In the genomic region with DNA sequence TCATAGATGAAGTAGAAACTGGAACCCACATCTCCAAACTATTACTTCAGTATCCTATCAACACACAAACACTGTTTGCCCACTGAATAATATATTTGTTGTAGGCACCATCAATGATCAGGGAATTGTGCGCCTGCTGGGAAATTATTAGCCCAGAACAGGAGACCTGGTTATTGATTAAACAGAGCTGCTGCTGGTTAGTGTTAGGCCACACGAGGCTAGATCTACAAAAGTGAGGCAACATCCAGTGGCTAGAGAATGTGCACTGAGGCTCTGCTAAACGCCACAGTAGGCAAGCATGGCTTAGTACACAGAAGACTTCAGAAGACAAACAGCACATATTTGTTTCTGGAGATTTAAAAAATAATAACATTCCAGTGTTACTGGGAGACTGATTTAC, we compare ENCODE assay signal across 1 cellular context.
TF ChIP-seq lines count a peak whose summit lies in the region.

No MANE protein-coding gene starts in this region.

TF ChIP-seq in HepG2, 621 proteins besides CTCF, POLR2A, EP300 and RAD21 (continued from another document):
- TF ChIP-seq, protein P1, sequence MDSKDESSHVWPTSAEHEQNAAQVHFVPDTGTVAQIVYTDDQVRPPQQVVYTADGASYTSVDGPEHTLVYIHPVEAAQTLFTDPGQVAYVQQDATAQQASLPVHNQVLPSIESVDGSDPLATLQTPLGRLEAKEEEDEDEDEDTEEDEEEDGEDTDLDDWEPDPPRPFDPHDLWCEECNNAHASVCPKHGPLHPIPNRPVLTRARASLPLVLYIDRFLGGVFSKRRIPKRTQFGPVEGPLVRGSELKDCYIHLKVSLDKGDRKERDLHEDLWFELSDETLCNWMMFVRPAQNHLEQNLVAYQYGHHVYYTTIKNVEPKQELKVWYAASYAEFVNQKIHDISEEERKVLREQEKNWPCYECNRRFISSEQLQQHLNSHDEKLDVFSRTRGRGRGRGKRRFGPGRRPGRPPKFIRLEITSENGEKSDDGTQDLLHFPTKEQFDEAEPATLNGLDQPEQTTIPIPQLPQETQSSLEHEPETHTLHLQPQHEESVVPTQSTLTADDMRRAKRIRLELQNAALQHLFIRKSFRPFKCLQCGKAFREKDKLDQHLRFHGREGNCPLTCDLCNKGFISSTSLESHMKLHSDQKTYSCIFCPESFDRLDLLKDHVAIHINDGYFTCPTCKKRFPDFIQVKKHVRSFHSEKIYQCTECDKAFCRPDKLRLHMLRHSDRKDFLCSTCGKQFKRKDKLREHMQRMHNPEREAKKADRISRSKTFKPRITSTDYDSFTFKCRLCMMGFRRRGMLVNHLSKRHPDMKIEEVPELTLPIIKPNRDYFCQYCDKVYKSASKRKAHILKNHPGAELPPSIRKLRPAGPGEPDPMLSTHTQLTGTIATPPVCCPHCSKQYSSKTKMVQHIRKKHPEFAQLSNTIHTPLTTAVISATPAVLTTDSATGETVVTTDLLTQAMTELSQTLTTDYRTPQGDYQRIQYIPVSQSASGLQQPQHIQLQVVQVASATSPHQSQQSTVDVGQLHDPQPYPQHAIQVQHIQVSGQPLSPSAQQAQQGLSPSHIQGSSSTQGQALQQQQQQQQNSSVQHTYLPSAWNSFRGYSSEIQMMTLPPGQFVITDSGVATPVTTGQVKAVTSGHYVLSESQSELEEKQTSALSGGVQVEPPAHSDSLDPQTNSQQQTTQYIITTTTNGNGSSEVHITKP (CRISPR knock-in tag; IDR thresholded peaks at IDR 0.05; ENCODE audit: low read depth) = no peak
- TF ChIP-seq ZNF24 (IDR thresholded peaks at IDR 0.05) (no peak), NAIF1 (CRISPR knock-in tag; IDR thresholded peaks at IDR 0.05; ENCODE audit: borderline replicate concordance) (no peak), ZNF572 (CRISPR knock-in tag; IDR thresholded peaks at IDR 0.05) (no peak), EZH2 (conservative IDR thresholded peaks at IDR 0.05; ENCODE audit: low read depth, low read length) (no peak), TP53 (CRISPR knock-in tag; conservative IDR thresholded peaks at IDR 0.05) (no peak), KLF12 (CRISPR knock-in tag; IDR thresholded peaks at IDR 0.05; ENCODE audit: borderline replicate concordance) (no peak), AGO2 (optimal IDR thresholded peaks at IDR 0.05; ENCODE audit: low read depth, low read length) (no peak), CHD2 (IDR thresholded peaks at IDR 0.05; ENCODE audit: low read depth, low read length) (no peak), ATRX (CRISPR knock-in tag; IDR thresholded peaks at IDR 0.05; ENCODE audit: borderline replicate concordance) (no peak), CCAR2 (optimal IDR thresholded peaks at IDR 0.05; ENCODE audit: low read depth, low read length) (no peak), ZNF607 (CRISPR knock-in tag; IDR thresholded peaks at IDR 0.05; ENCODE audit: borderline replicate concordance) (no peak), ZNF143 (CRISPR knock-in tag; IDR thresholded peaks at IDR 0.05) (no peak), ZNF180 (CRISPR knock-in tag; IDR thresholded peaks at IDR 0.05; ENCODE audit: borderline replicate concordance, low read depth) (no peak), ZNF652 (CRISPR knock-in tag; IDR thresholded peaks at IDR 0.05; ENCODE audit: borderline replicate concordance, low read depth) (no peak), EED (CRISPR knock-in tag; IDR thresholded peaks at IDR 0.05) (no peak), PRPF4 (IDR thresholded peaks at IDR 0.05; ENCODE audit: low read depth, low read length, poor library complexity, severe bottlenecking) (no peak)
- TF ChIP-seq, protein P2, sequence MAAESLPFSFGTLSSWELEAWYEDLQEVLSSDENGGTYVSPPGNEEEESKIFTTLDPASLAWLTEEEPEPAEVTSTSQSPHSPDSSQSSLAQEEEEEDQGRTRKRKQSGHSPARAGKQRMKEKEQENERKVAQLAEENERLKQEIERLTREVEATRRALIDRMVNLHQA (CRISPR knock-in tag; IDR thresholded peaks at IDR 0.05) = no peak
- TF ChIP-seq, protein P3, sequence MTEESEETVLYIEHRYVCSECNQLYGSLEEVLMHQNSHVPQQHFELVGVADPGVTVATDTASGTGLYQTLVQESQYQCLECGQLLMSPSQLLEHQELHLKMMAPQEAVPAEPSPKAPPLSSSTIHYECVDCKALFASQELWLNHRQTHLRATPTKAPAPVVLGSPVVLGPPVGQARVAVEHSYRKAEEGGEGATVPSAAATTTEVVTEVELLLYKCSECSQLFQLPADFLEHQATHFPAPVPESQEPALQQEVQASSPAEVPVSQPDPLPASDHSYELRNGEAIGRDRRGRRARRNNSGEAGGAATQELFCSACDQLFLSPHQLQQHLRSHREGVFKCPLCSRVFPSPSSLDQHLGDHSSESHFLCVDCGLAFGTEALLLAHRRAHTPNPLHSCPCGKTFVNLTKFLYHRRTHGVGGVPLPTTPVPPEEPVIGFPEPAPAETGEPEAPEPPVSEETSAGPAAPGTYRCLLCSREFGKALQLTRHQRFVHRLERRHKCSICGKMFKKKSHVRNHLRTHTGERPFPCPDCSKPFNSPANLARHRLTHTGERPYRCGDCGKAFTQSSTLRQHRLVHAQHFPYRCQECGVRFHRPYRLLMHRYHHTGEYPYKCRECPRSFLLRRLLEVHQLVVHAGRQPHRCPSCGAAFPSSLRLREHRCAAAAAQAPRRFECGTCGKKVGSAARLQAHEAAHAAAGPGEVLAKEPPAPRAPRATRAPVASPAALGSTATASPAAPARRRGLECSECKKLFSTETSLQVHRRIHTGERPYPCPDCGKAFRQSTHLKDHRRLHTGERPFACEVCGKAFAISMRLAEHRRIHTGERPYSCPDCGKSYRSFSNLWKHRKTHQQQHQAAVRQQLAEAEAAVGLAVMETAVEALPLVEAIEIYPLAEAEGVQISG (CRISPR knock-in tag; IDR thresholded peaks at IDR 0.05) = no peak
- TF ChIP-seq, protein P4, sequence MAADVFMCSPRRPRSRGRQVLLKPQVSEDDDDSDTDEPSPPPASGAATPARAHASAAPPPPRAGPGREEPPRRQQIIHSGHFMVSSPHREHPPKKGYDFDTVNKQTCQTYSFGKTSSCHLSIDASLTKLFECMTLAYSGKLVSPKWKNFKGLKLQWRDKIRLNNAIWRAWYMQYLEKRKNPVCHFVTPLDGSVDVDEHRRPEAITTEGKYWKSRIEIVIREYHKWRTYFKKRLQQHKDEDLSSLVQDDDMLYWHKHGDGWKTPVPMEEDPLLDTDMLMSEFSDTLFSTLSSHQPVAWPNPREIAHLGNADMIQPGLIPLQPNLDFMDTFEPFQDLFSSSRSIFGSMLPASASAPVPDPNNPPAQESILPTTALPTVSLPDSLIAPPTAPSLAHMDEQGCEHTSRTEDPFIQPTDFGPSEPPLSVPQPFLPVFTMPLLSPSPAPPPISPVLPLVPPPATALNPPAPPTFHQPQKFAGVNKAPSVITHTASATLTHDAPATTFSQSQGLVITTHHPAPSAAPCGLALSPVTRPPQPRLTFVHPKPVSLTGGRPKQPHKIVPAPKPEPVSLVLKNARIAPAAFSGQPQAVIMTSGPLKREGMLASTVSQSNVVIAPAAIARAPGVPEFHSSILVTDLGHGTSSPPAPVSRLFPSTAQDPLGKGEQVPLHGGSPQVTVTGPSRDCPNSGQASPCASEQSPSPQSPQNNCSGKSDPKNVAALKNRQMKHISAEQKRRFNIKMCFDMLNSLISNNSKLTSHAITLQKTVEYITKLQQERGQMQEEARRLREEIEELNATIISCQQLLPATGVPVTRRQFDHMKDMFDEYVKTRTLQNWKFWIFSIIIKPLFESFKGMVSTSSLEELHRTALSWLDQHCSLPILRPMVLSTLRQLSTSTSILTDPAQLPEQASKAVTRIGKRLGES (CRISPR knock-in tag; IDR thresholded peaks at IDR 0.05; ENCODE audit: borderline replicate concordance) = no peak
- TF ChIP-seq, protein P5, sequence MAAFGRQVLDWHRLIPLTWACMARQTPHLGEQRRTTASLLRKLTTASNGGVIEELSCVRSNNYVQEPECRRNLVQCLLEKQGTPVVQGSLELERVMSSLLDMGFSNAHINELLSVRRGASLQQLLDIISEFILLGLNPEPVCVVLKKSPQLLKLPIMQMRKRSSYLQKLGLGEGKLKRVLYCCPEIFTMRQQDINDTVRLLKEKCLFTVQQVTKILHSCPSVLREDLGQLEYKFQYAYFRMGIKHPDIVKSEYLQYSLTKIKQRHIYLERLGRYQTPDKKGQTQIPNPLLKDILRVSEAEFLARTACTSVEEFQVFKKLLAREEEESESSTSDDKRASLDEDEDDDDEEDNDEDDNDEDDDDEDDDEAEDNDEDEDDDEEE (CRISPR knock-in tag; IDR thresholded peaks at IDR 0.05) = no peak
- TF ChIP-seq, protein P6, sequence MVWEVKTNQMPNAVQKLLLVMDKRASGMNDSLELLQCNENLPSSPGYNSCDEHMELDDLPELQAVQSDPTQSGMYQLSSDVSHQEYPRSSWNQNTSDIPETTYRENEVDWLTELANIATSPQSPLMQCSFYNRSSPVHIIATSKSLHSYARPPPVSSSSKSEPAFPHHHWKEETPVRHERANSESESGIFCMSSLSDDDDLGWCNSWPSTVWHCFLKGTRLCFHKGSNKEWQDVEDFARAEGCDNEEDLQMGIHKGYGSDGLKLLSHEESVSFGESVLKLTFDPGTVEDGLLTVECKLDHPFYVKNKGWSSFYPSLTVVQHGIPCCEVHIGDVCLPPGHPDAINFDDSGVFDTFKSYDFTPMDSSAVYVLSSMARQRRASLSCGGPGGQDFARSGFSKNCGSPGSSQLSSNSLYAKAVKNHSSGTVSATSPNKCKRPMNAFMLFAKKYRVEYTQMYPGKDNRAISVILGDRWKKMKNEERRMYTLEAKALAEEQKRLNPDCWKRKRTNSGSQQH (CRISPR knock-in tag; IDR thresholded peaks at IDR 0.05; ENCODE audit: low read depth) = no peak
- TF ChIP-seq, protein P7, sequence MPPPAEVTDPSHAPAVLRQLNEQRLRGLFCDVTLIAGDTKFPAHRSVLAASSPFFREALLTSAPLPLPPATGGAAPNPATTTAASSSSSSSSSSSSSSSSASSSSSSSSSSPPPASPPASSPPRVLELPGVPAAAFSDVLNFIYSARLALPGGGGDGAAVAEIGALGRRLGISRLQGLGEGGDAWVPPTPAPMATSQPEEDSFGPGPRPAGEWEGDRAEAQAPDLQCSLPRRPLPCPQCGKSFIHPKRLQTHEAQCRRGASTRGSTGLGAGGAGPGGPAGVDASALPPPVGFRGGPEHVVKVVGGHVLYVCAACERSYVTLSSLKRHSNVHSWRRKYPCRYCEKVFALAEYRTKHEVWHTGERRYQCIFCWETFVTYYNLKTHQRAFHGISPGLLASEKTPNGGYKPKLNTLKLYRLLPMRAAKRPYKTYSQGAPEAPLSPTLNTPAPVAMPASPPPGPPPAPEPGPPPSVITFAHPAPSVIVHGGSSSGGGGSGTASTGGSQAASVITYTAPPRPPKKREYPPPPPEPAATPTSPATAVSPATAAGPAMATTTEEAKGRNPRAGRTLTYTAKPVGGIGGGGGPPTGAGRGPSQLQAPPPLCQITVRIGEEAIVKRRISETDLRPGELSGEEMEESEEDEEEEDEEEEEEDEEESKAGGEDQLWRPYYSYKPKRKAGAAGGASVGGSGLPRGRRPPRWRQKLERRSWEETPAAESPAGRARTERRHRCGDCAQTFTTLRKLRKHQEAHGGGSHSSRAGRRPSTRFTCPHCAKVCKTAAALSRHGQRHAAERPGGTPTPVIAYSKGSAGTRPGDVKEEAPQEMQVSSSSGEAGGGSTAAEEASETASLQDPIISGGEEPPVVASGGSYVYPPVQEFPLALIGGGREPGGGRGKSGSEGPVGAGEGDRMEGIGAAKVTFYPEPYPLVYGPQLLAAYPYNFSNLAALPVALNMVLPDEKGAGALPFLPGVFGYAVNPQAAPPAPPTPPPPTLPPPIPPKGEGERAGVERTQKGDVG (CRISPR knock-in tag; IDR thresholded peaks at IDR 0.05; ENCODE audit: borderline replicate concordance) = no peak
